ENCODE assay signal across 11 cellular contexts in the genomic region with DNA sequence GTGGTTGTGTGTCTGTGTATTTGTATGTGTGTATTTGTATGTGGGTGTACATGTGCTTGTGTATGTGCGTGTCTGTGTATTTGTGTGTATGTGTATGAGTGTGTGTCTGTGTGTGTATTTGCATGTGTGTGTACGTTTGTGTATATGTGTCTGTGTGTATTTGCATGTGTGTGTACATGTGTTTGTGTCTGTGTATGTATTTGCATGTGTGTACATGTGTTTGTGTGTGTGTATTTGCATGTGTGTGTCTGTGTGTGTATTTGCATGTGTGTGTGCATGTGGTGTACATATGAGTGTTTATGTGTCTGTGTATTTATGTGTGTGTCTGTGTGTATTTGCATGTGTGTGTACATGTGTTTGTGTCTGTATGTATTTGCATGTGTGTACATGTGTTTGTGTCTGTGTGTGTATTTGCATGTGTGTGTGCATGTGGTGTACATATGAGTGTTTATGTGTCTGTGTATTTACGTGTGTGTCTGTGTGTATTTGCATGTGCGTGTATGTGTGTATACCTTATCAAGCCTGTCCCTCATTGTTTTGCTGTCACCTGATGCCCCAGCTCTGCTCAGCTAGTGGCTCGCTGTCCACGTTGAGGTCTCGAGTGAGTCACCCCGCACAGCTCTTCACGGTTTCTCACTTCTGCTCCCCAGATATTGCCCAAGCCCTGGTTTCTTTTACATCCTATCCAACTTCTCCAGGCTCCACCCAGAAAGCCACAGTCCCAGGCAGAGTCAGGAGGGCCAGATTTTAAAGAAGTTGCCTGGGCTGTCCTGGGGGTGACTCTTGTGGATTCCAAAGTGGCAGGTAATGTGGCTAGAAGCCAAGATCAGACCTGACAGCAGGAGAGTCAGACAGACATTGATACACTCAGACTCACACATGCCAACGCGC. TPM values are rescaled to one million over a fixed set of nuclear protein-coding genes. Genes with fewer than 3 reads are reported as not detected.
DNase-seq lines count a peak whose midpoint lies in the region.
"Had no signal": no experiment of that assay in that cellular context is flagged by ENCODE, and none has a peak within 500 bp of the region (broad histone marks: within the 10 kb centered on the region; RNA-seq: fewer than 3 reads in every experiment).

No MANE protein-coding gene starts in this region.

- H3K9me3 ChIP-seq in adipocyte (ENCODE audit: control insufficient read depth, low read length), result no peaks in the 10 kb centered on the region
- H3K9me3 ChIP-seq: thoracic aorta had no signal

- no peak overlapping the region for H3K9ac ChIP-seq in adipocyte (ENCODE audit: low read length)

- peak; percentile 88 for DNase-seq in AG20443 (ENCODE audit: low spot score)
- peak; percentile 66 for DNase-seq in HT1080 (ENCODE audit: low read depth)
- DNase-seq in adipocyte (ENCODE audit: low read depth), result peak; percentile 69
- DNase-seq in kidney tubule cell (ENCODE audit: low spot score), result peak; percentile 97
- no peak for DNase-seq in putamen (ENCODE audit: low spot score)
- DNase-seq in stimulated activated CD4-positive, alpha-beta T cell treated with anti-CD3 and anti-CD28 coated beads, Interleukin-4, amount 100 ng/mL, for 24 hours, result no peak
- no peak for DNase-seq in globus pallidus (ENCODE audit: low spot score)
- DNase-seq in posterior vena cava (ENCODE audit: low spot score), result no peak
- DNase-seq: GDM1, small intestine had no signal

- intact Hi-C loops in posterior vena cava (cut with DNase I), result no loop called here

- no peaks in the 10 kb centered on the region for H3K27me3 ChIP-seq in adipocyte (replicated peaks; ENCODE audit: control insufficient read depth, insufficient read depth, low read length)

- no peaks in the 10 kb centered on the region for H3K36me3 ChIP-seq in adipocyte (ENCODE audit: control insufficient read depth, insufficient read depth, low read length, severe bottlenecking)
- H3K36me3 ChIP-seq: thoracic aorta had no signal

- no peak overlapping the region for H3K4me3 ChIP-seq in adipocyte (ENCODE audit: low read length)
- H3K4me3 ChIP-seq: thoracic aorta had no signal

- peaks cover 15% of the 10 kb centered on the region for H3K4me1 ChIP-seq in adipocyte (ENCODE audit: control insufficient read depth, insufficient read depth, low read length)

RNA-seq across cellular contexts. Expression of a gene that starts 15.1 kb away (rescaled TPM):
- total RNA-seq in HT1080 (2014; rRNA removed; shearing (Covaris generic)), result not detected in 2 replicates
- not detected in 2 replicates for polyA plus RNA-seq in HT1080 (2015; cell fraction: cytosol; rRNA removed)
- polyA plus RNA-seq in HT1080 (2015; cell fraction: nucleus; rRNA removed), result not detected in 2 replicates
- total RNA-seq in posterior vena cava, result 1 to 10 TPM in 1 of 2 donors, not detected in 1; 2.3 TPM
- total RNA-seq: thoracic aorta had no signal

RNA-seq across cellular contexts. Expression of a gene that starts 46.3 kb away (rescaled TPM):
- total RNA-seq in HT1080 (2014; rRNA removed; shearing (Covaris generic)), result 4.3 and 4.6 TPM in 2 replicates
- polyA plus RNA-seq in HT1080 (2015; cell fraction: cytosol; rRNA removed), result 2.7 and 3.6 TPM in 2 replicates
- 6.6 and 6.9 TPM in 2 replicates for polyA plus RNA-seq in HT1080 (2015; cell fraction: nucleus; rRNA removed)
- 10 to 100 TPM; 12.6 to 14.6 TPM for total RNA-seq in posterior vena cava

Comparison
In these comparisons a context has a peak if more than half of its experiments do, and no peak if none do; other contexts are left out.
1. DNase-seq: peak in AG20443 (single experiment), HT1080 (single experiment), adipocyte (single experiment) and kidney tubule cell (single experiment); none in putamen (single experiment), stimulated activated CD4-positive, alpha-beta T cell treated with anti-CD3 and anti-CD28 coated beads, Interleukin-4, amount 100 ng/mL, for 24 hours (single experiment), globus pallidus (single experiment) and posterior vena cava (single experiment).